ENCODE assay signal across 13 cellular contexts in genomic region chr10:58662314-58662713, GRCh38.
DNase-seq lines count a peak whose midpoint lies in the region; ATAC-seq and TF ChIP-seq lines count a peak whose summit lies in the region.
"Had no signal": no experiment of that assay in that cellular context is flagged by ENCODE, and none has a peak within 500 bp of the region (broad histone marks: within the 10 kb centered on the region; RNA-seq: fewer than 3 reads in every experiment).

No MANE protein-coding gene starts in this region.

- H3K27me3 ChIP-seq in GM23248 (replicated peaks; ENCODE audit: insufficient read depth) (no peaks in the 10 kb centered on the region), gastrocnemius medialis (no peaks in the 10 kb centered on the region), dorsolateral prefrontal cortex (no peaks in the 10 kb centered on the region)
- H3K27me3 ChIP-seq: tibial nerve had no signal

- H3K4me3 ChIP-seq in GM23248 (peak overlapping the region; percentile 61), fibroblast of pulmonary artery (replicated peaks; ENCODE audit: low read depth, low read length) (no peak overlapping the region), gastrocnemius medialis (no peak overlapping the region), dorsolateral prefrontal cortex (no peak overlapping the region)
- H3K4me3 ChIP-seq: tibial nerve had no signal

- intact Hi-C loops in gastrocnemius medialis (cut with DNase I; ENCODE audit: low total_unique reads), result no loop called here
- intact Hi-C loops in dorsolateral prefrontal cortex (cut with DNase I), result no loop called here

- DNase-seq in GM23248, result peak; percentile 94
- peak; percentile 88 for DNase-seq in RPMI7951 (ENCODE audit: low read depth)
- DNase-seq in fibroblast of pulmonary artery (ENCODE audit: low read depth), result peak; percentile 90
- no peak for DNase-seq in gastrocnemius medialis
- no peak for DNase-seq in dorsolateral prefrontal cortex
- DNase-seq in GM10248 (ENCODE audit: extremely low spot score), result no peak
- DNase-seq: H9, NCI-H1048, occipital lobe had no signal

- peaks cover 46% of the 10 kb centered on the region for H3F3A ChIP-seq in GM23248 (ENCODE audit: insufficient read depth)

- H3K4me2 ChIP-seq in GM23248 (ENCODE audit: unreplicated experiment), result peak overlapping the region; percentile 90

- no peak overlapping the region for H2AFZ ChIP-seq in GM23248

- CTCF ChIA-PET in GM10248 (lab: Yijun Ruan, JAX), result no interaction called here

- peak; percentile 74 to 81 for ATAC-seq in gastrocnemius medialis
- no peak for ATAC-seq in GM19455 (IDR thresholded peaks at IDR 0.05; ENCODE audit: unreplicated experiment)
- ATAC-seq in GM18511 (IDR thresholded peaks at IDR 0.05; ENCODE audit: unreplicated experiment), result no peak
- ATAC-seq: activated T-helper 17 cell treated with anti-CD3 and anti-CD28 coated beads, Interleukin-2, amount 50 U/mL, for 72 hours had no signal

- POLR2A ChIA-PET in GM10248 (lab: Yijun Ruan, JAX), result no interaction called here

- H3K36me3 ChIP-seq in GM23248 (ENCODE audit: low read depth), result 0 out of 2 replicates have a peak, but pooled peaks cover 7% of the 10 kb centered on the region
- H3K36me3 ChIP-seq in gastrocnemius medialis, result no peaks in the 10 kb centered on the region
- H3K36me3 ChIP-seq: tibial nerve had no signal

- H3K27ac ChIP-seq in GM23248 (peak overlapping the region; percentile 93), gastrocnemius medialis (peak overlapping the region in 1 of 4 donors; percentile 18), dorsolateral prefrontal cortex (no peak overlapping the region)

- H3K9ac ChIP-seq in GM23248, result peak overlapping the region; percentile 71

- H3K79me2 ChIP-seq in GM23248 (ENCODE audit: insufficient read depth), result peaks cover 85% of the 10 kb centered on the region

- WGBS in GM23248 (ENCODE audit: low coverage in 1 of 2, low lambda C conversion rate in 2 of 2, missing lambda C conversion rate in 2 of 2), 2 experiments, result 1% methylated on average over 4 of the region's 4 CpGs

- H3K4me1 ChIP-seq in GM23248 (ENCODE audit: insufficient read depth) (peaks cover 48% of the 10 kb centered on the region), gastrocnemius medialis (peaks cover 0 to 9% of the 10 kb centered on the region in 2 donors)

- no peak for TF ChIP-seq CTCF in fibroblast of pulmonary artery (IDR thresholded peaks at IDR 0.05; ENCODE audit: low read length, missing control alignments)
- TF ChIP-seq CTCF in gastrocnemius medialis (IDR thresholded peaks at IDR 0.05 in 4 of 5, conservative IDR thresholded peaks at IDR 0.05 in 1 of 5), result no peak
- no peak for TF ChIP-seq CTCF in dorsolateral prefrontal cortex (IDR thresholded peaks at IDR 0.05 in 54 of 56, conservative IDR thresholded peaks at IDR 0.05 in 2 of 56; ENCODE audit: low read depth in 1 of 56, partially characterized antibody in 56 of 56)
- TF ChIP-seq CTCF in GM10248 (IDR thresholded peaks at IDR 0.05; ENCODE audit: control extremely low read depth, extremely low read depth, low read depth, missing control alignments), result no peak

- in situ Hi-C loops in GM23248 (cut with MboI), result no loop called here
- in situ Hi-C loops in gastrocnemius medialis (cut with MboI; ENCODE audit: low sequenced_read_pairs in 4 of 4), result no loop called here

- H3K9me3 ChIP-seq in GM23248 (ENCODE audit: low read depth), result no peaks in the 10 kb centered on the region
- H3K9me3 ChIP-seq in gastrocnemius medialis, result no peaks in the 10 kb centered on the region

- H3K9me2 ChIP-seq in GM23248 (ENCODE audit: insufficient read depth), result no peaks in the 10 kb centered on the region

- TF ChIP-seq POLR2A in gastrocnemius medialis (IDR thresholded peaks at IDR 0.05), result no peak

- H4K20me1 ChIP-seq in GM23248 (ENCODE audit: insufficient read depth), result no peaks in the 10 kb centered on the region

Comparison
In these comparisons a context has a peak if more than half of its experiments do, and no peak if none do; other contexts are left out.
1. DNase-seq: peak in GM23248 (single experiment), RPMI7951 (single experiment) and fibroblast of pulmonary artery (single experiment); none in gastrocnemius medialis (0 of 2), dorsolateral prefrontal cortex (0 of 10) and GM10248 (single experiment).
2. ATAC-seq: peak in gastrocnemius medialis (2 of 2); none in GM19455 (single experiment) and GM18511 (single experiment).